In genomic region chr20:5950271-5951031, GRCh38 we compare ENCODE assay signal across 7 cellular contexts.
DNase-seq lines count a peak whose midpoint lies in the region; ATAC-seq and TF ChIP-seq lines count a peak whose summit lies in the region.

MCM8 (plus strand) TSS chr20:5950652; CDS start chr20:5952016, 1,364 bp downstream.
TRMT6 (minus strand) TSS chr20:5950533; CDS start chr20:5950405, 128 bp downstream.

- DNase-seq in NCI-H2029 treated with DMSO at 0.1 percent for 48 hours (lab: John Stamatoyannopoulos, UW) (peak; percentile 94), T-helper 22 cell (ENCODE audit: low read depth) (peak; percentile 93), astrocyte of the cerebellum (ENCODE audit: low read depth) (peak; percentile 87), hepatic stellate cell (ENCODE audit: low spot score) (peak; percentile 86)

- peaks cover 7% of the 10 kb centered on the region for H3K4me1 ChIP-seq in rectal smooth muscle tissue (ENCODE audit: control insufficient read depth, insufficient read depth, low read length)

- H3K27ac ChIP-seq in rectal smooth muscle tissue (ENCODE audit: low read depth, low read length), result peak within 1 kb of the TSS; percentile 60

- peak within 1 kb of the TSS; percentile 52 for H3K9ac ChIP-seq in rectal smooth muscle tissue (ENCODE audit: low read length)

- H3K4me3 ChIP-seq in astrocyte of the cerebellum (ENCODE audit: low read depth, low read length) (peak within 1 kb of the TSS; percentile 90), rectal smooth muscle tissue (ENCODE audit: low read length) (peak within 1 kb of the TSS; percentile 78)

- no peaks in the 10 kb centered on the region for H3K27me3 ChIP-seq in rectal smooth muscle tissue (ENCODE audit: control insufficient read depth, insufficient read depth, low read length)

- peak; percentile 98 for ATAC-seq in GM18511 (IDR thresholded peaks at IDR 0.05; ENCODE audit: unreplicated experiment)
- ATAC-seq in HG03025 (IDR thresholded peaks at IDR 0.05; ENCODE audit: low FRiP score, unreplicated experiment), result peak; percentile 94

- in situ Hi-C loops in astrocyte of the cerebellum (cut with HindIII; ENCODE audit: low sequenced_read_pairs), result no loop called here

- H3K36me3 ChIP-seq in rectal smooth muscle tissue (ENCODE audit: control insufficient read depth, insufficient read depth, low read length), result peaks cover 5% of the 10 kb centered on the region

- TF ChIP-seq CTCF in astrocyte of the cerebellum (IDR thresholded peaks at IDR 0.05; ENCODE audit: low read depth, low read length, missing control alignments), result no peak

Comparison
In these comparisons a context has a peak if more than half of its experiments do, and no peak if none do; other contexts are left out.
1. Peak in every context shown above with its lines: DNase-seq, ATAC-seq, H3K4me3 ChIP-seq and H3K27ac ChIP-seq.